27 cellular contexts compared by ENCODE assay signal in the genomic region with DNA sequence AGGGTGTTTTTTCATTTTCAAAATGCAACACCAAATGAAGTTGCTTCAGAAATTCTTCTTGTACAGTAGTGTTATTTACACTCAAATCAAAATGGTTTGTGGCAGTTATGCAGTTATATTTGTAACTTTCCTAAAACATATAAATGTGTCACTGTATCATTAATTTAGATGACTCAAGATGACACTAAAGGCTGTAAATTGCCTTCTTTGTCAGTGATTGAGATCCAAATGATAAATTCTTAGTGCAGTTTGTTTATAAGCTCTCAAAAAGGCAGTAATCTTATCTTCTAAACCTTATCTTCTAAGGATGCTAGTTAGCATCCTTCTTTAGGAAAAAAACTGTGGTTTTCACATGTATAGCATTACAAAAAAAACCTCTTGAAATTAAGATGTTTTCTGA.
"Had no signal": no experiment of that assay in that cellular context is flagged by ENCODE, and none has a peak within 500 bp of the region (broad histone marks: within the 10 kb centered on the region; RNA-seq: fewer than 3 reads in every experiment).

No MANE protein-coding gene starts in this region.

- H3K27ac Mint-ChIP-seq: activated CD4-positive, alpha-beta memory T cell treated with anti-CD3 and anti-CD28 coated beads, Interleukin-2, amount 10 ng/mL, durations not matched to agents 7 days and 5 days; activated naive CD8-positive, alpha-beta T cell treated with anti-CD3 and anti-CD28 coated beads for 36 hours; activated T-cell treated with anti-CD3 and anti-CD28 coated beads, Interleukin-2, amount 50 U/mL, for 72 hours; activated T-helper 17 cell treated with anti-CD3 and anti-CD28 coated beads, Interleukin-2, amount 50 U/mL, for 72 hours had no signal

- DNase-seq: activated CD4-positive, alpha-beta T cell treated with anti-CD3 and anti-CD28 coated beads for 1 hour; activated CD4-positive, CD25-positive, alpha-beta regulatory T cell; activated CD8-positive, alpha-beta memory T cell treated with anti-CD3 and anti-CD28 coated beads for 24 hours; activated effector memory CD4-positive, alpha-beta T cell treated with anti-CD3 and anti-CD28 coated beads, Interleukin-2, amount 50 U/mL, for 16 hours; activated naive CD4-positive, alpha-beta T cell; activated naive CD4-positive, alpha-beta T cell treated with anti-CD3 and anti-CD28 coated beads, Interleukin-2, amount 50 U/mL, for 16 hours; activated naive CD8-positive, alpha-beta T cell treated with anti-CD3 and anti-CD28 coated beads for 36 hours; activated T-cell treated with anti-CD3 and anti-CD28 coated beads, Interleukin-2, amount 50 U/mL, for 1 hour; amniotic stem cell; body of pancreas; NCI-H1092 treated with DMSO at 0.1 percent for 48 hours; NCI-H187; NCI-H2029 treated with DMSO at 0.1 percent for 48 hours; NCI-H2107; NCI-H2171; NCI-H510A; NCI-H748 treated with DMSO at 0.1 percent for 48 hours; NK-92 treated with Interleukin-12 subunit alpha and Interleukin-12 subunit beta, amount 100 ng/mL, for 24 hours; T1000 had no signal

- FAIRE-seq: astrocyte had no signal

- H3K27me3 ChIP-seq: body of pancreas, breast epithelium, SJCRH30 had no signal

- ATAC-seq: activated T-cell treated with anti-CD3 and anti-CD28 coated beads, Interleukin-2, amount 50 U/mL, for 72 hours; body of pancreas had no signal

- H3K4me3 ChIP-seq: body of pancreas, breast epithelium, SJCRH30, SK-N-MC had no signal

- H3K9me3 ChIP-seq: body of pancreas, breast epithelium, SJCRH30 had no signal

- H3K36me3 ChIP-seq: breast epithelium, SJCRH30, WERI-Rb-1 had no signal

- H3K4me1 ChIP-seq: breast epithelium, SJCRH30 had no signal

- H3K4me3 Mint-ChIP-seq: activated CD4-positive, alpha-beta memory T cell treated with anti-CD3 and anti-CD28 coated beads, Interleukin-2, amount 10 ng/mL, durations not matched to agents 7 days and 5 days; activated naive CD8-positive, alpha-beta T cell treated with anti-CD3 and anti-CD28 coated beads for 36 hours; activated T-cell treated with anti-CD3 and anti-CD28 coated beads, Interleukin-2, amount 50 U/mL, for 72 hours; activated T-helper 17 cell treated with anti-CD3 and anti-CD28 coated beads, Interleukin-2, amount 50 U/mL, for 72 hours had no signal

- H3K27me3 Mint-ChIP-seq: activated CD4-positive, alpha-beta memory T cell treated with anti-CD3 and anti-CD28 coated beads, Interleukin-2, amount 10 ng/mL, durations not matched to agents 7 days and 5 days; activated naive CD8-positive, alpha-beta T cell treated with anti-CD3 and anti-CD28 coated beads for 36 hours; activated T-helper 17 cell treated with anti-CD3 and anti-CD28 coated beads, Interleukin-2, amount 50 U/mL, for 72 hours had no signal
